In genomic region chr14:100584056-100585031, GRCh38 we compare ENCODE assay signal across 24 cellular contexts. TPM values are rescaled to one million over a fixed set of nuclear protein-coding genes. Genes with fewer than 3 reads are reported as not detected.
DNase-seq lines count a peak whose midpoint lies in the region; ATAC-seq and TF ChIP-seq lines count a peak whose summit lies in the region.
"Had no signal": no experiment of that assay in that cellular context is flagged by ENCODE, and none has a peak within 500 bp of the region (broad histone marks: within the 10 kb centered on the region; RNA-seq: fewer than 3 reads in every experiment).

No MANE protein-coding gene starts in this region.

- no peak overlapping the region for H3K14ac ChIP-seq in IMR-90 (replicated peaks; ENCODE audit: low read depth, low read length)

- no TSS peak for BruUV-seq in IMR-90 (replicated peaks; lab: Mats Ljungman, UMichigan)

- H3K4me3 Mint-ChIP-seq in activated CD8-positive, alpha-beta T cell treated with anti-CD3 and anti-CD28 coated beads for 36 hours = no peak overlapping the region
- H3K4me3 Mint-ChIP-seq in activated CD8-positive, alpha-beta T cell treated with anti-CD3 and anti-CD28 coated beads, Interleukin-2, amount 10 ng/mL, durations not matched to agents 7 days and 5 days = no peak overlapping the region
- no peak overlapping the region for H3K4me3 Mint-ChIP-seq in chondrocyte (ENCODE audit: unreplicated experiment)
- H3K4me3 Mint-ChIP-seq: stimulated activated naive B cell treated with anti-CD40 and anti-IgM and Interleukin-4, amounts not matched to agents 10 μg/mL and 1 μg/mL and 100 μg/mL, for 72 hours had no signal

- no peak for TF ChIP-seq RAD21 in IMR-90 (IDR thresholded peaks at IDR 0.05; ENCODE audit: low read length)

- H3K4me1 Mint-ChIP-seq in activated CD8-positive, alpha-beta T cell treated with anti-CD3 and anti-CD28 coated beads for 36 hours (ENCODE audit: low read depth) = peaks cover 2% of the 10 kb centered on the region
- H3K4me1 Mint-ChIP-seq in activated CD8-positive, alpha-beta T cell treated with anti-CD3 and anti-CD28 coated beads, Interleukin-2, amount 10 ng/mL, durations not matched to agents 7 days and 5 days (ENCODE audit: low read depth) = peaks cover 3% of the 10 kb centered on the region
- peaks cover 11% of the 10 kb centered on the region for H3K4me1 Mint-ChIP-seq in chondrocyte (ENCODE audit: low read depth)

- no peak overlapping the region for H2AK5ac ChIP-seq in IMR-90 (ENCODE audit: low read depth, low read length)

- no peak overlapping the region for H2AK9ac ChIP-seq in IMR-90 (replicated peaks; ENCODE audit: low read depth, low read length, poor library complexity)

- DNase-seq in activated CD8-positive, alpha-beta T cell treated with anti-CD3 and anti-CD28 coated beads for 36 hours = peak; percentile 3
- DNase-seq in activated CD8-positive, alpha-beta T cell treated with anti-CD3 and anti-CD28 coated beads, Interleukin-2, amount 10 ng/mL, durations not matched to agents 7 days and 5 days = no peak
- DNase-seq in IMR-90 = no peak
- peak; percentile 42 for DNase-seq in chondrocyte (ENCODE audit: low spot score)
- DNase-seq in osteoblast (ENCODE audit: insufficient read length, low spot score, missing footprints) = peak; percentile 87
- no peak for DNase-seq in medulla oblongata (ENCODE audit: extremely low spot score)
- DNase-seq in C1 segment of cervical spinal cord (lab: John Stamatoyannopoulos, UW) = no peak
- DNase-seq: activated CD4-positive, alpha-beta T cell treated with anti-CD3 and anti-CD28 coated beads, Interleukin-2, amount 50 U/mL, for 1 hour; activated T-cell treated with anti-CD3 and anti-CD28 coated beads for 4 hours; erythroblast; NCI-H1436 treated with DMSO at 0.1 percent for 48 hours; NCI-H2227 treated with DMSO at 0.1 percent for 48 hours; NCI-H82; PC-9; stimulated activated CD4-positive, alpha-beta T cell treated with anti-CD3 and anti-CD28 coated beads, Interleukin-15, amount 100 ng/mL, for 24 hours; stimulated activated naive B cell treated with anti-CD40 and anti-IgM and Interleukin-4, amounts not matched to agents 10 μg/mL and 1 μg/mL and 100 μg/mL, for 72 hours had no signal

- no peak overlapping the region for H2BK20ac ChIP-seq in IMR-90 (ENCODE audit: low read depth, low read length)

- H3K36me3 ChIP-seq in IMR-90 (ENCODE audit: control insufficient read depth, insufficient read depth, low read length) = no peaks in the 10 kb centered on the region
- H3K36me3 ChIP-seq in osteoblast (ENCODE audit: insufficient read depth, low read length) = no peaks in the 10 kb centered on the region
- H3K36me3 ChIP-seq: BLaER1 treated with 17β-estradiol and CSF1 and Interleukin-3, amounts not matched to agents 10 nM and 100 nM; gastroesophageal sphincter; prostate gland; tibial artery had no signal

- H4K5ac ChIP-seq in IMR-90 (ENCODE audit: low read depth, low read length) = no peak overlapping the region

- H2BK15ac ChIP-seq in IMR-90 (ENCODE audit: low read depth, low read length) = no peak overlapping the region

- H3K9me1 ChIP-seq in IMR-90 (ENCODE audit: insufficient read depth, low read length) = no peaks in the 10 kb centered on the region

- no peak overlapping the region for H3K23ac ChIP-seq in IMR-90 (ENCODE audit: low read depth, low read length)

- H3K27me3 Mint-ChIP-seq in activated CD8-positive, alpha-beta T cell treated with anti-CD3 and anti-CD28 coated beads for 36 hours = peaks cover 10% of the 10 kb centered on the region
- peaks cover 15% of the 10 kb centered on the region for H3K27me3 Mint-ChIP-seq in activated CD8-positive, alpha-beta T cell treated with anti-CD3 and anti-CD28 coated beads, Interleukin-2, amount 10 ng/mL, durations not matched to agents 7 days and 5 days (ENCODE audit: low read depth)
- peaks cover 1% of the 10 kb centered on the region for H3K27me3 Mint-ChIP-seq in chondrocyte (ENCODE audit: low read depth)

- no peak for TF ChIP-seq POLR2A in IMR-90 (IDR thresholded peaks at IDR 0.05; ENCODE audit: low read depth, low read length)

- no peak overlapping the region for H3K4me3 ChIP-seq in IMR-90 (ENCODE audit: insufficient read depth, low read depth, low read length)
- H3K4me3 ChIP-seq in osteoblast (ENCODE audit: insufficient read depth, low read length) = no peak overlapping the region
- H3K4me3 ChIP-seq: A549; BLaER1 treated with 17β-estradiol and CSF1 and Interleukin-3, amounts not matched to agents 10 nM and 100 nM; gastroesophageal sphincter; PC-9; prostate gland; SK-N-MC; tibial artery had no signal

- no peaks in the 10 kb centered on the region for H4K20me1 ChIP-seq in IMR-90 (ENCODE audit: insufficient read depth, low read length)
- H4K20me1 ChIP-seq in osteoblast (ENCODE audit: insufficient read depth, low read length) = no peaks in the 10 kb centered on the region

- H3K4me1 ChIP-seq in IMR-90 (ENCODE audit: control insufficient read depth, insufficient read depth, low read length) (no peaks in the 10 kb centered on the region), osteoblast (ENCODE audit: insufficient read depth, low read length) (no peaks in the 10 kb centered on the region)
- H3K4me1 ChIP-seq: prostate gland had no signal

- no peak overlapping the region for H2BK120ac ChIP-seq in IMR-90 (ENCODE audit: low read depth, low read length)

- no peak for ATAC-seq in activated CD8-positive, alpha-beta T cell treated with anti-CD3 and anti-CD28 coated beads for 36 hours
- no peak for ATAC-seq in activated CD8-positive, alpha-beta T cell treated with anti-CD3 and anti-CD28 coated beads, Interleukin-2, amount 10 ng/mL, durations not matched to agents 7 days and 5 days
- no peak for ATAC-seq in IMR-90 (ENCODE audit: low read depth)
- ATAC-seq in HG02588 (IDR thresholded peaks at IDR 0.05; ENCODE audit: unreplicated experiment) = no peak
- ATAC-seq: A549, gastroesophageal sphincter had no signal

- no peaks in the 10 kb centered on the region for H3K36me3 Mint-ChIP-seq in activated CD8-positive, alpha-beta T cell treated with anti-CD3 and anti-CD28 coated beads for 36 hours (ENCODE audit: low read depth)
- H3K36me3 Mint-ChIP-seq in activated CD8-positive, alpha-beta T cell treated with anti-CD3 and anti-CD28 coated beads, Interleukin-2, amount 10 ng/mL, durations not matched to agents 7 days and 5 days (ENCODE audit: low read depth) = no peaks in the 10 kb centered on the region
- no peaks in the 10 kb centered on the region for H3K36me3 Mint-ChIP-seq in chondrocyte (ENCODE audit: low read depth)
- H3K36me3 Mint-ChIP-seq: stimulated activated naive B cell treated with anti-CD40 and anti-IgM and Interleukin-4, amounts not matched to agents 10 μg/mL and 1 μg/mL and 100 μg/mL, for 72 hours had no signal

- no peaks in the 10 kb centered on the region for H3K9me3 ChIP-seq in IMR-90 (ENCODE audit: control insufficient read depth, insufficient read depth, low read length)
- H3K9me3 ChIP-seq in osteoblast (ENCODE audit: low read depth, low read length) = no peaks in the 10 kb centered on the region
- H3K9me3 ChIP-seq: A549, gastroesophageal sphincter, prostate gland, tibial artery had no signal

- POLR2A ChIA-PET in activated CD8-positive, alpha-beta T cell treated with anti-CD3 and anti-CD28 coated beads for 36 hours (lab: Charles Lee) = interaction anchor here (1.0 to 1.1 kb wide), 2 partner anchors 63 to 176 kb away, joined by 4 read pairs; no protein-coding TSS in a partner anchor
- POLR2A ChIA-PET in activated CD8-positive, alpha-beta T cell treated with anti-CD3 and anti-CD28 coated beads, Interleukin-2, amount 10 ng/mL, durations not matched to agents 7 days and 5 days (lab: Charles Lee) = no interaction called here
- POLR2A ChIA-PET in IMR-90 (lab: Charles Lee; ENCODE audit: unreplicated experiment) = no interaction called here

- no peak for TF ChIP-seq CTCF in activated CD8-positive, alpha-beta T cell treated with anti-CD3 and anti-CD28 coated beads for 36 hours (IDR thresholded peaks at IDR 0.05)
- no peak for TF ChIP-seq CTCF in IMR-90 (conservative IDR thresholded peaks at IDR 0.05; ENCODE audit: low read depth, low read length)
- TF ChIP-seq CTCF in chondrocyte (IDR thresholded peaks at IDR 0.05) = no peak
- no peak for TF ChIP-seq CTCF in osteoblast (IDR thresholded peaks at IDR 0.05; ENCODE audit: extremely low read depth, low read depth, low read length)

- H3K9me3 Mint-ChIP-seq in activated CD8-positive, alpha-beta T cell treated with anti-CD3 and anti-CD28 coated beads for 36 hours = no peaks in the 10 kb centered on the region
- no peaks in the 10 kb centered on the region for H3K9me3 Mint-ChIP-seq in activated CD8-positive, alpha-beta T cell treated with anti-CD3 and anti-CD28 coated beads, Interleukin-2, amount 10 ng/mL, durations not matched to agents 7 days and 5 days (ENCODE audit: insufficient read depth)
- no peaks in the 10 kb centered on the region for H3K9me3 Mint-ChIP-seq in chondrocyte (ENCODE audit: low read depth)
- H3K9me3 Mint-ChIP-seq: stimulated activated naive B cell treated with anti-CD40 and anti-IgM and Interleukin-4, amounts not matched to agents 10 μg/mL and 1 μg/mL and 100 μg/mL, for 72 hours had no signal

- WGBS in IMR-90 (ENCODE audit: extremely low coverage in 2 of 2, insufficient read length in 1 of 2), 2 experiments = no CpG with 5 or more reads among the region's 12 CpGs

- H3K27ac ChIP-seq in IMR-90 (ENCODE audit: insufficient read depth, low read length) = no peak overlapping the region
- no peak overlapping the region for H3K27ac ChIP-seq in osteoblast (ENCODE audit: low read depth, low read length)
- H3K27ac ChIP-seq: A549; BLaER1 treated with 17β-estradiol and CSF1 and Interleukin-3, amounts not matched to agents 10 nM and 100 nM; gastroesophageal sphincter; PC-9; prostate gland; SK-N-MC; tibial artery had no signal

- in situ Hi-C loops in IMR-90 (cut with MboI; ENCODE audit: low sequenced_read_pairs) = no loop called here

- no peak overlapping the region for H3K9ac ChIP-seq in IMR-90 (ENCODE audit: low read depth, low read length)
- H3K9ac ChIP-seq: BLaER1 treated with 17β-estradiol and CSF1 and Interleukin-3, amounts not matched to agents 10 nM and 100 nM had no signal

- dilution Hi-C loops in IMR-90 (cut with HindIII; ENCODE audit: low sequenced_read_pairs, unreplicated experiment) = no loop called here

- no peak overlapping the region for H3K27ac Mint-ChIP-seq in activated CD8-positive, alpha-beta T cell treated with anti-CD3 and anti-CD28 coated beads for 36 hours
- H3K27ac Mint-ChIP-seq in activated CD8-positive, alpha-beta T cell treated with anti-CD3 and anti-CD28 coated beads, Interleukin-2, amount 10 ng/mL, durations not matched to agents 7 days and 5 days = no peak overlapping the region
- H3K27ac Mint-ChIP-seq in chondrocyte (ENCODE audit: unreplicated experiment) = no peak overlapping the region
- H3K27ac Mint-ChIP-seq: stimulated activated naive B cell treated with anti-CD40 and anti-IgM and Interleukin-4, amounts not matched to agents 10 μg/mL and 1 μg/mL and 100 μg/mL, for 72 hours had no signal

- H3K18ac ChIP-seq in IMR-90 (ENCODE audit: low read depth, low read length) = no peak overlapping the region

- no peak overlapping the region for H4K91ac ChIP-seq in IMR-90 (ENCODE audit: insufficient read depth, low read depth, low read length)

- H3K56ac ChIP-seq in IMR-90 (ENCODE audit: extremely low read depth, insufficient read depth, low read length) = no peak overlapping the region

- H2BK5ac ChIP-seq in IMR-90 (ENCODE audit: low read depth, low read length, poor library complexity, severe bottlenecking) = no peak overlapping the region

- no peaks in the 10 kb centered on the region for H3K79me1 ChIP-seq in IMR-90 (ENCODE audit: low read depth in 1 of 2, low read length in 2 of 2)

- H4K8ac ChIP-seq in IMR-90 (ENCODE audit: low read depth in 2 of 2, low read length in 2 of 2) = no peak overlapping the region

- H3K27me3 ChIP-seq in IMR-90 (ENCODE audit: control insufficient read depth, insufficient read depth, low read length) = peaks cover 39% of the 10 kb centered on the region
- peaks cover 24% of the 10 kb centered on the region for H3K27me3 ChIP-seq in osteoblast (ENCODE audit: insufficient read depth, low read length)

- no peaks in the 10 kb centered on the region for H3K79me2 ChIP-seq in osteoblast (ENCODE audit: insufficient read depth, low read length)

- H3K4me2 ChIP-seq in IMR-90 (ENCODE audit: low read depth, low read length) (no peak overlapping the region), osteoblast (ENCODE audit: insufficient read depth, low read length) (no peak overlapping the region)
- H3K4me2 ChIP-seq: A549, PC-9 had no signal

- H3K4ac ChIP-seq in IMR-90 (ENCODE audit: low read depth, low read length) = no peak overlapping the region

- CTCF ChIA-PET in activated CD8-positive, alpha-beta T cell treated with anti-CD3 and anti-CD28 coated beads for 36 hours (lab: Charles Lee) = interaction anchor here (1.0 kb wide), 1 partner anchor 60 kb away, joined by 3 read pairs; no protein-coding TSS in a partner anchor
- CTCF ChIA-PET in activated CD8-positive, alpha-beta T cell treated with anti-CD3 and anti-CD28 coated beads, Interleukin-2, amount 10 ng/mL, durations not matched to agents 7 days and 5 days (lab: Charles Lee) = interaction anchor here (0.6 to 1.3 kb wide), 2 partner anchors 61 to 201 kb away, joined by 3 to 5 read pairs; no protein-coding TSS in a partner anchor
- CTCF ChIA-PET in IMR-90 (lab: Yijun Ruan, JAX) = no interaction called here

- peak overlapping the region; percentile 43 for H2AFZ ChIP-seq in IMR-90 (replicated peaks; ENCODE audit: low read length, poor library complexity)
- H2AFZ ChIP-seq in osteoblast (ENCODE audit: low read length) = no peak overlapping the region
- H2AFZ ChIP-seq: PC-9 had no signal

- intact Hi-C loops in activated CD8-positive, alpha-beta T cell treated with anti-CD3 and anti-CD28 coated beads for 36 hours (cut with micrococcal nuclease) = no loop called here
- intact Hi-C loops in IMR-90 (cut with micrococcal nuclease) = no loop called here

RNA-seq across cellular contexts. Expression of gene BEGAIN, which starts 2.9 kb away (rescaled TPM):
- 1 to 10 TPM; 5.5 to 6.0 TPM for total RNA-seq in activated CD8-positive, alpha-beta T cell treated with anti-CD3 and anti-CD28 coated beads for 36 hours
- 1 to 10 TPM in 1 of 2 experiments, under 1 TPM in 1; 0.70 to 1.2 TPM for total RNA-seq in activated CD8-positive, alpha-beta T cell treated with anti-CD3 and anti-CD28 coated beads, Interleukin-2, amount 10 ng/mL, durations not matched to agents 7 days and 5 days
- total RNA-seq in IMR-90 (2012; rRNA removed) (0.18 and 0.28 TPM in 2 replicates), chondrocyte (5.1 to 6.5 TPM (median 6.5 TPM) in 3 replicates), osteoblast (1.1 TPM in 1 of 2 replicates, not detected in the other)
- 0.99 and 1.2 TPM in 2 replicates for polyA plus RNA-seq in IMR-90 (2012; rRNA removed)
- polyA plus RNA-seq in IMR-90 (2012; cell fraction: cytosol; rRNA removed) = 1.5 and 1.6 TPM in 2 replicates
- 4.0 and 6.6 TPM in 2 replicates for polyA plus RNA-seq in IMR-90 (2012; cell fraction: nucleus; rRNA removed; ENCODE audit: low replicate concordance)
- total RNA-seq: LHCN-M2, PC-9 had no signal

Comparison
In these comparisons a context has a peak if more than half of its experiments do, and no peak if none do; other contexts are left out.
1. DNase-seq: peak in activated CD8-positive, alpha-beta T cell treated with anti-CD3 and anti-CD28 coated beads for 36 hours (single experiment), chondrocyte (single experiment) and osteoblast (single experiment); none in activated CD8-positive, alpha-beta T cell treated with anti-CD3 and anti-CD28 coated beads, Interleukin-2, amount 10 ng/mL, durations not matched to agents 7 days and 5 days (single experiment), IMR-90 (single experiment), medulla oblongata (single experiment) and C1 segment of cervical spinal cord (0 of 14).